16 cellular contexts compared by ENCODE assay signal in the genomic region with DNA sequence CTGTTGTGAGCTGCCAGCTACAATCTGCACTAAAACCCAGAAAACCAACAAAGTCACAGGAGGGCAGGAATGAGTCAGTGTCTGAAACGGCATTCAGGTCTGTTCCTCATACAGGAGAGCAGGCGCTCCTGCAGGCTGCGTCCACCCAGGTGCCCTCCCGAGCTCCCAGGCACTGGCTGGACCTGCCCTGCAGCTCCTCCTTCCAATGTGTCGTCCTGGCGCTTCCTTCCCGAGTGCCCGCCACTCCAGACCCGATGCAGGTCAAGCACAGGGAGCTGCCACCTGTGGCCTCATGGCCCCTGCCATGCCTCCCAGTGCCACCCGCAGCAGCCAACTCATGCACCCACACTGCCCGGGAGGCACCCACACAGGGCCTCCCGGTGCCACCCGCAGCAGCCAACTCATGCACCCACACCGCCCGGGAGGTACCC. TPM values are rescaled to one million over a fixed set of nuclear protein-coding genes. Genes with fewer than 3 reads are reported as not detected.
A peak's percentile ranks its signal among the peaks of the same experiment; 100 is the strongest.
DNase-seq lines count a peak whose midpoint lies in the region; ATAC-seq lines count a peak whose summit lies in the region.
"Had no signal": no experiment of that assay in that cellular context is flagged by ENCODE, and none has a peak within 500 bp of the region (broad histone marks: within the 10 kb centered on the region; RNA-seq: fewer than 3 reads in every experiment).

No MANE protein-coding gene starts in this region.

- H3K4me3 Mint-ChIP-seq in activated CD4-positive, alpha-beta memory T cell treated with anti-CD3 and anti-CD28 coated beads for 36 hours, result peak overlapping the region; percentile 26
- H3K4me3 Mint-ChIP-seq in effector memory CD8-positive, alpha-beta T cell, result peak overlapping the region; percentile 54 to 66
- H3K4me3 Mint-ChIP-seq: GM23338 had no signal

- H3K9me3 ChIP-seq in right cardiac atrium (ENCODE audit: control insufficient read depth, low read length), result no peaks in the 10 kb centered on the region

- intact Hi-C loops in right cardiac atrium (cut with DNase I), result no loop called here
- intact Hi-C loops in left cardiac atrium (cut with DNase I), result no loop called here
- intact Hi-C loops in activated CD4-positive, alpha-beta memory T cell treated with anti-CD3 and anti-CD28 coated beads for 36 hours (cut with micrococcal nuclease), result loop anchor here (2.0 kb wide), 1 partner anchor 23 kb away; no protein-coding TSS in a partner anchor

- no peaks in the 10 kb centered on the region for H3K4me1 ChIP-seq in right cardiac atrium (ENCODE audit: control insufficient read depth, insufficient read depth, low read length)
- H3K4me1 ChIP-seq: foreskin keratinocyte had no signal

- no peaks in the 10 kb centered on the region for H3K27me3 ChIP-seq in right cardiac atrium (ENCODE audit: control insufficient read depth, insufficient read depth)
- H3K27me3 ChIP-seq: foreskin keratinocyte had no signal

- DNase-seq in right cardiac atrium (no peak), left cardiac atrium (no peak), NAMALWA (ENCODE audit: low spot score) (no peak), SKM-1 (lab: John Stamatoyannopoulos, UW; ENCODE audit: unreplicated experiment) (no peak), OCI-M1 (lab: John Stamatoyannopoulos, UW) (no peak)
- DNase-seq in activated CD4-positive, alpha-beta memory T cell treated with anti-CD3 and anti-CD28 coated beads for 36 hours, result peak; percentile 62
- no peak for DNase-seq in effector memory CD8-positive, alpha-beta T cell
- DNase-seq in stimulated activated naive CD8-positive, alpha-beta T cell treated with anti-CD3 and anti-CD28 coated beads, Interleukin-15, Interleukin-2, amounts not matched to agents 100 U/mL and 50 U/mL, for 24 hours, result no peak
- DNase-seq: effector memory CD4-positive, alpha-beta T cell; foreskin keratinocyte; immature natural killer cell; NCI-H1694; NCI-H524 treated with DMSO at 0.1 percent for 48 hours; RPMI8226; T1000 had no signal

- H3K36me3 Mint-ChIP-seq in activated CD4-positive, alpha-beta memory T cell treated with anti-CD3 and anti-CD28 coated beads for 36 hours, result peaks cover 40% of the 10 kb centered on the region
- H3K36me3 Mint-ChIP-seq in effector memory CD8-positive, alpha-beta T cell (ENCODE audit: insufficient read depth), result peaks cover 88% of the 10 kb centered on the region

- no peak overlapping the region for H3K4me3 ChIP-seq in right cardiac atrium (ENCODE audit: low read length)
- H3K4me3 ChIP-seq: GM23338 had no signal

- H3K27me3 Mint-ChIP-seq in activated CD4-positive, alpha-beta memory T cell treated with anti-CD3 and anti-CD28 coated beads for 36 hours, result no peaks in the 10 kb centered on the region
- H3K27me3 Mint-ChIP-seq in effector memory CD8-positive, alpha-beta T cell, result no peaks in the 10 kb centered on the region

- 84% methylated on average over 15 of the region's 15 CpGs for WGBS in right cardiac atrium

- POLR2A ChIA-PET in activated CD4-positive, alpha-beta memory T cell treated with anti-CD3 and anti-CD28 coated beads for 36 hours (lab: Charles Lee), result interaction anchor here (0.5 to 1.8 kb wide), 2 partner anchors 10 to 11 kb away, joined by 5 read pairs; no protein-coding TSS in a partner anchor

- no peak overlapping the region for H3K27ac ChIP-seq in right cardiac atrium (ENCODE audit: low read length)
- H3K27ac ChIP-seq: foreskin keratinocyte had no signal

- H3K4me1 Mint-ChIP-seq in activated CD4-positive, alpha-beta memory T cell treated with anti-CD3 and anti-CD28 coated beads for 36 hours (ENCODE audit: low read depth), result peaks cover 71% of the 10 kb centered on the region
- H3K4me1 Mint-ChIP-seq in effector memory CD8-positive, alpha-beta T cell (ENCODE audit: low read depth in 2 of 2), result peaks cover 65 to 69% of the 10 kb centered on the region in 2 donors

- peak overlapping the region; percentile 54 for H3K27ac Mint-ChIP-seq in activated CD4-positive, alpha-beta memory T cell treated with anti-CD3 and anti-CD28 coated beads for 36 hours
- H3K27ac Mint-ChIP-seq in effector memory CD8-positive, alpha-beta T cell, result peak overlapping the region; percentile 82 to 91
- H3K27ac Mint-ChIP-seq: GM23338 had no signal

- no peaks in the 10 kb centered on the region for H3K9me3 Mint-ChIP-seq in activated CD4-positive, alpha-beta memory T cell treated with anti-CD3 and anti-CD28 coated beads for 36 hours
- no peaks in the 10 kb centered on the region for H3K9me3 Mint-ChIP-seq in effector memory CD8-positive, alpha-beta T cell
- H3K9me3 Mint-ChIP-seq: GM23338, immature natural killer cell had no signal

- ATAC-seq in right cardiac atrium, result peak; percentile 22 to 24
- ATAC-seq in left cardiac atrium, result no peak
- ATAC-seq in effector memory CD8-positive, alpha-beta T cell (replicated peaks), result peak; percentile 54
- peak; percentile 40 for ATAC-seq in stimulated activated naive CD8-positive, alpha-beta T cell treated with anti-CD3 and anti-CD28 coated beads, Interleukin-15, Interleukin-2, amounts not matched to agents 100 U/mL and 50 U/mL, for 24 hours
- ATAC-seq: foreskin keratinocyte, GM23338 had no signal

- CTCF ChIA-PET in activated CD4-positive, alpha-beta memory T cell treated with anti-CD3 and anti-CD28 coated beads for 36 hours (lab: Charles Lee), result interaction anchor here (0.6 to 1.0 kb wide), 3 partner anchors 25 to 110 kb away, joined by 3 to 5 read pairs (median 3); no protein-coding TSS in a partner anchor

RNA-seq across cellular contexts. Expression of a gene that starts 12.0 kb away (rescaled TPM):
- 10 to 100 TPM; 17.7 to 19.4 (median 18.3) TPM for total RNA-seq in right cardiac atrium
- 16.3 TPM for polyA plus RNA-seq in right cardiac atrium
- total RNA-seq in left cardiac atrium, result 10 to 100 TPM; 17.8 to 19.6 TPM
- 10 to 100 TPM; 27.5 to 30.2 TPM for total RNA-seq in activated CD4-positive, alpha-beta memory T cell treated with anti-CD3 and anti-CD28 coated beads for 36 hours

RNA-seq across cellular contexts. Expression of a gene that starts 38.0 kb away (rescaled TPM):
- total RNA-seq in right cardiac atrium (1 to 10 TPM; 3.4 to 5.3 (median 4.1) TPM), left cardiac atrium (1 to 10 TPM; 4.4 to 6.7 TPM)
- 2.3 TPM for polyA plus RNA-seq in right cardiac atrium
- total RNA-seq in activated CD4-positive, alpha-beta memory T cell treated with anti-CD3 and anti-CD28 coated beads for 36 hours, result 10 to 100 TPM; 18.4 TPM

Comparison
In these comparisons a context has a peak if more than half of its experiments do, and no peak if none do; other contexts are left out.
1. ATAC-seq: peak in right cardiac atrium (2 of 2), effector memory CD8-positive, alpha-beta T cell (single experiment) and stimulated activated naive CD8-positive, alpha-beta T cell treated with anti-CD3 and anti-CD28 coated beads, Interleukin-15, Interleukin-2, amounts not matched to agents 100 U/mL and 50 U/mL, for 24 hours (single experiment); none in left cardiac atrium (0 of 2).